1 cellular context compared by ENCODE assay signal in genomic region chr3:132416807-132417694, GRCh38.
TF ChIP-seq lines count a peak whose summit lies in the region.

A gene with protein sequence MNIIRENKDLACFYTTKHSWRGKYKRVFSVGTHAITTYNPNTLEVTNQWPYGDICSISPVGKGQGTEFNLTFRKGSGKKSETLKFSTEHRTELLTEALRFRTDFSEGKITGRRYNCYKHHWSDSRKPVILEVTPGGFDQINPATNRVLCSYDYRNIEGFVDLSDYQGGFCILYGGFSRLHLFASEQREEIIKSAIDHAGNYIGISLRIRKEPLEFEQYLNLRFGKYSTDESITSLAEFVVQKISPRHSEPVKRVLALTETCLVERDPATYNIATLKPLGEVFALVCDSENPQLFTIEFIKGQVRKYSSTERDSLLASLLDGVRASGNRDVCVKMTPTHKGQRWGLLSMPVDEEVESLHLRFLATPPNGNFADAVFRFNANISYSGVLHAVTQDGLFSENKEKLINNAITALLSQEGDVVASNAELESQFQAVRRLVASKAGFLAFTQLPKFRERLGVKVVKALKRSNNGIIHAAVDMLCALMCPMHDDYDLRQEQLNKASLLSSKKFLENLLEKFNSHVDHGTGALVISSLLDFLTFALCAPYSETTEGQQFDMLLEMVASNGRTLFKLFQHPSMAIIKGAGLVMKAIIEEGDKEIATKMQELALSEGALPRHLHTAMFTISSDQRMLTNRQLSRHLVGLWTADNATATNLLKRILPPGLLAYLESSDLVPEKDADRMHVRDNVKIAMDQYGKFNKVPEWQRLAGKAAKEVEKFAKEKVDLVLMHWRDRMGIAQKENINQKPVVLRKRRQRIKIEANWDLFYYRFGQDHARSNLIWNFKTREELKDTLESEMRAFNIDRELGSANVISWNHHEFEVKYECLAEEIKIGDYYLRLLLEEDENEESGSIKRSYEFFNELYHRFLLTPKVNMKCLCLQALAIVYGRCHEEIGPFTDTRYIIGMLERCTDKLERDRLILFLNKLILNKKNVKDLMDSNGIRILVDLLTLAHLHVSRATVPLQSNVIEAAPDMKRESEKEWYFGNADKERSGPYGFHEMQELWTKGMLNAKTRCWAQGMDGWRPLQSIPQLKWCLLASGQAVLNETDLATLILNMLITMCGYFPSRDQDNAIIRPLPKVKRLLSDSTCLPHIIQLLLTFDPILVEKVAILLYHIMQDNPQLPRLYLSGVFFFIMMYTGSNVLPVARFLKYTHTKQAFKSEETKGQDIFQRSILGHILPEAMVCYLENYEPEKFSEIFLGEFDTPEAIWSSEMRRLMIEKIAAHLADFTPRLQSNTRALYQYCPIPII (N-terminal part only) (plus strand): TSS chr3:132417502. CDS start chr3:132434551, 17,049 bp downstream.

TF ChIP-seq in GM12878, 131 proteins besides CTCF, POLR2A, EP300 and RAD21 (continued from another document and continues in another):
- TF ChIP-seq, protein P1, sequence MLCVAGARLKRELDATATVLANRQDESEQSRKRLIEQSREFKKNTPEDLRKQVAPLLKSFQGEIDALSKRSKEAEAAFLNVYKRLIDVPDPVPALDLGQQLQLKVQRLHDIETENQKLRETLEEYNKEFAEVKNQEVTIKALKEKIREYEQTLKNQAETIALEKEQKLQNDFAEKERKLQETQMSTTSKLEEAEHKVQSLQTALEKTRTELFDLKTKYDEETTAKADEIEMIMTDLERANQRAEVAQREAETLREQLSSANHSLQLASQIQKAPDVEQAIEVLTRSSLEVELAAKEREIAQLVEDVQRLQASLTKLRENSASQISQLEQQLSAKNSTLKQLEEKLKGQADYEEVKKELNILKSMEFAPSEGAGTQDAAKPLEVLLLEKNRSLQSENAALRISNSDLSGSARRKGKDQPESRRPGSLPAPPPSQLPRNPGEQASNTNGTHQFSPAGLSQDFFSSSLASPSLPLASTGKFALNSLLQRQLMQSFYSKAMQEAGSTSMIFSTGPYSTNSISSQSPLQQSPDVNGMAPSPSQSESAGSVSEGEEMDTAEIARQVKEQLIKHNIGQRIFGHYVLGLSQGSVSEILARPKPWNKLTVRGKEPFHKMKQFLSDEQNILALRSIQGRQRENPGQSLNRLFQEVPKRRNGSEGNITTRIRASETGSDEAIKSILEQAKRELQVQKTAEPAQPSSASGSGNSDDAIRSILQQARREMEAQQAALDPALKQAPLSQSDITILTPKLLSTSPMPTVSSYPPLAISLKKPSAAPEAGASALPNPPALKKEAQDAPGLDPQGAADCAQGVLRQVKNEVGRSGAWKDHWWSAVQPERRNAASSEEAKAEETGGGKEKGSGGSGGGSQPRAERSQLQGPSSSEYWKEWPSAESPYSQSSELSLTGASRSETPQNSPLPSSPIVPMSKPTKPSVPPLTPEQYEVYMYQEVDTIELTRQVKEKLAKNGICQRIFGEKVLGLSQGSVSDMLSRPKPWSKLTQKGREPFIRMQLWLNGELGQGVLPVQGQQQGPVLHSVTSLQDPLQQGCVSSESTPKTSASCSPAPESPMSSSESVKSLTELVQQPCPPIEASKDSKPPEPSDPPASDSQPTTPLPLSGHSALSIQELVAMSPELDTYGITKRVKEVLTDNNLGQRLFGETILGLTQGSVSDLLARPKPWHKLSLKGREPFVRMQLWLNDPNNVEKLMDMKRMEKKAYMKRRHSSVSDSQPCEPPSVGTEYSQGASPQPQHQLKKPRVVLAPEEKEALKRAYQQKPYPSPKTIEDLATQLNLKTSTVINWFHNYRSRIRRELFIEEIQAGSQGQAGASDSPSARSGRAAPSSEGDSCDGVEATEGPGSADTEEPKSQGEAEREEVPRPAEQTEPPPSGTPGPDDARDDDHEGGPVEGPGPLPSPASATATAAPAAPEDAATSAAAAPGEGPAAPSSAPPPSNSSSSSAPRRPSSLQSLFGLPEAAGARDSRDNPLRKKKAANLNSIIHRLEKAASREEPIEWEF (IDR thresholded peaks at IDR 0.05; ENCODE audit: insufficient replicate concordance, low read depth, low read length) = no peak
- TF ChIP-seq ZSCAN29 (IDR thresholded peaks at IDR 0.05) = no peak
- peak; percentile 98 for TF ChIP-seq YY1 (IDR thresholded peaks at IDR 0.05; ENCODE audit: low read depth, low read length)
- TF ChIP-seq MYB (IDR thresholded peaks at IDR 0.05; ENCODE audit: borderline replicate concordance, low read depth, low read length) = no peak
- TF ChIP-seq ZBTB11 (CRISPR knock-in tag; IDR thresholded peaks at IDR 0.05) = no peak
- no peak for TF ChIP-seq ETV6 (conservative IDR thresholded peaks at IDR 0.05 in 1 of 2, IDR thresholded peaks at IDR 0.05 in 1 of 2; ENCODE audit: borderline replicate concordance in 1 of 2, low read depth in 1 of 2)
- TF ChIP-seq, protein P2, sequence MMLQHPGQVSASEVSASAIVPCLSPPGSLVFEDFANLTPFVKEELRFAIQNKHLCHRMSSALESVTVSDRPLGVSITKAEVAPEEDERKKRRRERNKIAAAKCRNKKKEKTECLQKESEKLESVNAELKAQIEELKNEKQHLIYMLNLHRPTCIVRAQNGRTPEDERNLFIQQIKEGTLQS (IDR thresholded peaks at IDR 0.05; ENCODE audit: borderline replicate concordance, extremely low read depth, low read depth, low read length) = peak; percentile 91
- TF ChIP-seq EGR1 (IDR thresholded peaks at IDR 0.05; ENCODE audit: borderline replicate concordance in 1 of 2, low read depth in 2 of 2, low read length in 2 of 2) = peak in 1 of 2 experiments; percentile 71; a peak in 1 of 3 replicates
- no peak; the same call in 1 of the 2 replicates for TF ChIP-seq IKZF1 (conservative IDR thresholded peaks at IDR 0.05)
- peak; percentile 52 for TF ChIP-seq HDGF (IDR thresholded peaks at IDR 0.05)
- no peak for TF ChIP-seq CHD4 (IDR thresholded peaks at IDR 0.05)
- TF ChIP-seq, protein P3, sequence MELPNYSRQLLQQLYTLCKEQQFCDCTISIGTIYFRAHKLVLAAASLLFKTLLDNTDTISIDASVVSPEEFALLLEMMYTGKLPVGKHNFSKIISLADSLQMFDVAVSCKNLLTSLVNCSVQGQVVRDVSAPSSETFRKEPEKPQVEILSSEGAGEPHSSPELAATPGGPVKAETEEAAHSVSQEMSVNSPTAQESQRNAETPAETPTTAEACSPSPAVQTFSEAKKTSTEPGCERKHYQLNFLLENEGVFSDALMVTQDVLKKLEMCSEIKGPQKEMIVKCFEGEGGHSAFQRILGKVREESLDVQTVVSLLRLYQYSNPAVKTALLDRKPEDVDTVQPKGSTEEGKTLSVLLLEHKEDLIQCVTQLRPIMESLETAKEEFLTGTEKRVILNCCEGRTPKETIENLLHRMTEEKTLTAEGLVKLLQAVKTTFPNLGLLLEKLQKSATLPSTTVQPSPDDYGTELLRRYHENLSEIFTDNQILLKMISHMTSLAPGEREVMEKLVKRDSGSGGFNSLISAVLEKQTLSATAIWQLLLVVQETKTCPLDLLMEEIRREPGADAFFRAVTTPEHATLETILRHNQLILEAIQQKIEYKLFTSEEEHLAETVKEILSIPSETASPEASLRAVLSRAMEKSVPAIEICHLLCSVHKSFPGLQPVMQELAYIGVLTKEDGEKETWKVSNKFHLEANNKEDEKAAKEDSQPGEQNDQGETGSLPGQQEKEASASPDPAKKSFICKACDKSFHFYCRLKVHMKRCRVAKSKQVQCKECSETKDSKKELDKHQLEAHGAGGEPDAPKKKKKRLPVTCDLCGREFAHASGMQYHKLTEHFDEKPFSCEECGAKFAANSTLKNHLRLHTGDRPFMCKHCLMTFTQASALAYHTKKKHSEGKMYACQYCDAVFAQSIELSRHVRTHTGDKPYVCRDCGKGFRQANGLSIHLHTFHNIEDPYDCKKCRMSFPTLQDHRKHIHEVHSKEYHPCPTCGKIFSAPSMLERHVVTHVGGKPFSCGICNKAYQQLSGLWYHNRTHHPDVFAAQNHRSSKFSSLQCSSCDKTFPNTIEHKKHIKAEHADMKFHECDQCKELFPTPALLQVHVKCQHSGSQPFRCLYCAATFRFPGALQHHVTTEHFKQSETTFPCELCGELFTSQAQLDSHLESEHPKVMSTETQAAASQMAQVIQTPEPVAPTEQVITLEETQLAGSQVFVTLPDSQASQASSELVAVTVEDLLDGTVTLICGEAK (IDR thresholded peaks at IDR 0.05; ENCODE audit: borderline replicate concordance) = no peak
- no peak for TF ChIP-seq STAT1 (conservative IDR thresholded peaks at IDR 0.05)
- no peak for TF ChIP-seq KDM1A (IDR thresholded peaks at IDR 0.05; ENCODE audit: borderline replicate concordance)
- TF ChIP-seq FOS (IDR thresholded peaks at IDR 0.05; ENCODE audit: borderline replicate concordance, extremely low read depth, insufficient read length) = peak; percentile 49
- TF ChIP-seq BHLHE40 (IDR thresholded peaks at IDR 0.05; ENCODE audit: borderline replicate concordance in 1 of 2, low read depth in 2 of 2, low read length in 1 of 2) = peak; percentile 77 to 89
- TF ChIP-seq GABPA (IDR thresholded peaks at IDR 0.05; ENCODE audit: low read depth) = no peak
- peak; percentile 70; the same call in 1 of the 2 replicates for TF ChIP-seq SIN3A (IDR thresholded peaks at IDR 0.05; ENCODE audit: low read depth, low read length)
- no peak for TF ChIP-seq SUZ12 (IDR thresholded peaks at IDR 0.05; ENCODE audit: unreplicated experiment)
- TF ChIP-seq CHD2 (IDR thresholded peaks at IDR 0.05; ENCODE audit: borderline replicate concordance, low read depth, low read length) = peak; percentile 74
- TF ChIP-seq ESRRA (IDR thresholded peaks at IDR 0.05; ENCODE audit: low read length) = no peak
- TF ChIP-seq, protein P4, sequence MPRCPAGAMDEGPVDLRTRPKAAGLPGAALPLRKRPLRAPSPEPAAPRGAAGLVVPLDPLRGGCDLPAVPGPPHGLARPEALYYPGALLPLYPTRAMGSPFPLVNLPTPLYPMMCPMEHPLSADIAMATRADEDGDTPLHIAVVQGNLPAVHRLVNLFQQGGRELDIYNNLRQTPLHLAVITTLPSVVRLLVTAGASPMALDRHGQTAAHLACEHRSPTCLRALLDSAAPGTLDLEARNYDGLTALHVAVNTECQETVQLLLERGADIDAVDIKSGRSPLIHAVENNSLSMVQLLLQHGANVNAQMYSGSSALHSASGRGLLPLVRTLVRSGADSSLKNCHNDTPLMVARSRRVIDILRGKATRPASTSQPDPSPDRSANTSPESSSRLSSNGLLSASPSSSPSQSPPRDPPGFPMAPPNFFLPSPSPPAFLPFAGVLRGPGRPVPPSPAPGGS (IDR thresholded peaks at IDR 0.05; ENCODE audit: borderline replicate concordance, insufficient read depth, low read depth, low read length, poor library complexity, severe bottlenecking) = no peak
- TF ChIP-seq MEF2A (IDR thresholded peaks at IDR 0.05; ENCODE audit: insufficient read depth, low read depth, low read length) = no peak
- no peak for TF ChIP-seq KAT2A (conservative IDR thresholded peaks at IDR 0.05; ENCODE audit: control insufficient read depth, low read depth, low read length)
- TF ChIP-seq RELB (IDR thresholded peaks at IDR 0.05; ENCODE audit: low read depth) = peak; percentile 71
- no peak for TF ChIP-seq E2F4 (IDR thresholded peaks at IDR 0.05; ENCODE audit: low read depth, low read length)
- TF ChIP-seq RCOR1 (conservative IDR thresholded peaks at IDR 0.05; ENCODE audit: low read depth, low read length) = no peak
- 0 out of 2 replicates have a peak, but pooled peaks have one; percentile 40 for TF ChIP-seq TCF12 (IDR thresholded peaks at IDR 0.05; ENCODE audit: low read depth, low read length)
- no peak for TF ChIP-seq DPF2 (IDR thresholded peaks at IDR 0.05)
- no peak for TF ChIP-seq ASH2L (IDR thresholded peaks at IDR 0.05; ENCODE audit: borderline replicate concordance, low read depth)
- peak; percentile 39; the same call in 1 of the 3 replicates for TF ChIP-seq POU2F2 (IDR thresholded peaks at IDR 0.05; ENCODE audit: borderline replicate concordance, low read depth, low read length)
- peak; percentile 87 for TF ChIP-seq TAF1 (IDR thresholded peaks at IDR 0.05; ENCODE audit: borderline replicate concordance, low read depth, low read length)
- 0 out of 2 replicates have a peak, but pooled peaks have one; percentile 9 for TF ChIP-seq PAX5 (IDR thresholded peaks at IDR 0.05; ENCODE audit: borderline replicate concordance, low read depth, low read length)
